ENCODE assay signal across 8 cellular contexts in the genomic region with DNA sequence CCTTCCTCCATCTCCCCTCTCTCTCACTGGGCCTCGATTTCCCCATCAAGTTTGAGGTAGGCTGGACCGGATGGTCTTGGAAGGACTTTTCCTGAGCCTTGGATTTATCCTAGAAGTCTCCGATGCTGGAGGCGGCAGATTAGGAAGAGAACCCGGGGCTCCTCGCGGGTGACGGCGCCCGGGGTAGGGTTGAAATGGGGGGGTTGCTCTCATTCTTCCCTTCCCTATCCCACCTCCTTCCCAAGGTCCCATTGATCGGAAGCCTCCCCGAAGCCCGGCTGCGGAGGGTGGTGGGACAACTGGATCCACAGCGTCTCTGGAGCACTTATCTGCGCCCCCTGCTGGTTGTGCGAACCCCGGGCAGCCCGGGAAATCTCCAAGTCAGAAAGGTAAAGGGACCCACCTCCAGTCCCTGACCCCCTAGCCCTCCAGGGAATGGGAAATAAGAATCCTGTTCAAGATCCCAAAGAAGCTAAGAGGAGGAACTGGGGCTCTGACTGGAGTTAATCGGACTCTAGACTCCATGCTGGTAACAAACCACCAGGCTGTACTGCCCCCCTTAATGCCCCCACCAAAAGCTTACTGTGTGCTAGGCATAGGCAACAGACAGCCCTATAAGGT. TPM values are rescaled to one million over a fixed set of nuclear protein-coding genes. Genes with fewer than 3 reads are reported as not detected.
DNase-seq lines count a peak whose midpoint lies in the region; ATAC-seq and TF ChIP-seq lines count a peak whose summit lies in the region.

No MANE protein-coding gene starts in this region.

- peaks cover 2 to 18% (median 15%) of the 10 kb centered on the region in 9 donors for H3K4me1 ChIP-seq in heart right ventricle
- peaks cover 17% of the 10 kb centered on the region for H3K4me1 ChIP-seq in upper lobe of right lung

- H3K27me3 ChIP-seq in heart right ventricle (no peaks in the 10 kb centered on the region), upper lobe of right lung (no peaks in the 10 kb centered on the region)

- intact Hi-C loops in heart right ventricle (cut with DNase I), result loop anchor here in 4 of 10 donors (2.0 to 5.0 kb wide), 3 partner anchors 38 to 78 kb away; a partner anchor contains a TSS
- intact Hi-C loops in posterior vena cava (cut with DNase I), result no loop called here
- intact Hi-C loops in upper lobe of right lung (cut with DNase I), result no loop called here

- DNase-seq in DMS79 (lab: John Stamatoyannopoulos, UW), result peak; percentile 16
- no peak for DNase-seq in SK-N-MC (ENCODE audit: low read depth, low spot score)
- DNase-seq in activated naive CD8-positive, alpha-beta T cell treated with anti-CD3 and anti-CD28 coated beads, Interleukin-2, amount 50 U/mL, for 16 hours (ENCODE audit: low read depth, low spot score), result peak; percentile 65
- DNase-seq in heart right ventricle, result peak; percentile 81 to 83
- peak; percentile 95 for DNase-seq in posterior vena cava (ENCODE audit: low spot score)
- DNase-seq in upper lobe of right lung, result peak; percentile 89

- 1% methylated on average over 20 of the region's 20 CpGs for WGBS in heart right ventricle, 2 donors

- H3K36me3 ChIP-seq in SK-N-MC (ENCODE audit: insufficient read depth, low read length) (peaks cover 11% of the 10 kb centered on the region), heart right ventricle (peaks cover 0 to 34% (median 2%) of the 10 kb centered on the region in 9 donors), upper lobe of right lung (peaks cover 5% of the 10 kb centered on the region)

- no peak overlapping the region for H3K27ac ChIP-seq in SK-N-MC
- H3K27ac ChIP-seq in heart right ventricle, result peak overlapping the region in 9 of 10 donors; percentile 74 to 94 (median 89)
- H3K27ac ChIP-seq in upper lobe of right lung, result peak overlapping the region; percentile 95

- H3K9me3 ChIP-seq in SK-N-MC (ENCODE audit: low read depth, low read length), result no peaks in the 10 kb centered on the region
- no peaks in the 10 kb centered on the region for H3K9me3 ChIP-seq in heart right ventricle
- no peaks in the 10 kb centered on the region for H3K9me3 ChIP-seq in upper lobe of right lung

- peak overlapping the region; percentile 83 for H3K4me3 ChIP-seq in SK-N-MC
- peak overlapping the region; percentile 65 to 96 (median 72) for H3K4me3 ChIP-seq in heart right ventricle
- H3K4me3 ChIP-seq in upper lobe of right lung, result peak overlapping the region; percentile 88

- TF ChIP-seq CTCF in LNCAP (IDR thresholded peaks at IDR 0.05) (peak; percentile 66), heart right ventricle (IDR thresholded peaks at IDR 0.05) (peak; percentile 70 to 94 (median 89)), upper lobe of right lung (IDR thresholded peaks at IDR 0.05) (peak; percentile 93)

- H3K9ac ChIP-seq in SK-N-MC (ENCODE audit: insufficient read length), result peak overlapping the region; percentile 82

- ATAC-seq in heart right ventricle (peak in 4 of 8 donors; percentile 2 to 23 (median 19)), upper lobe of right lung (peak; percentile 38), GM19397 (IDR thresholded peaks at IDR 0.05; ENCODE audit: unreplicated experiment) (no peak)

RNA-seq across cellular contexts. Expression of a gene that starts 0.8 kb away (rescaled TPM):
- total RNA-seq in heart right ventricle, result 1 to 10 TPM; 1.8 to 3.5 (median 2.4) TPM
- polyA plus RNA-seq in heart right ventricle, result 1 to 10 TPM; 4.1 to 4.5 TPM
- 1 to 10 TPM; 3.1 to 4.5 TPM for total RNA-seq in posterior vena cava
- total RNA-seq in upper lobe of right lung, result 7.0 TPM

RNA-seq across cellular contexts. Expression of a gene that starts 1.5 kb away (rescaled TPM):
- total RNA-seq in heart right ventricle, result 100 to 1,000 TPM; 216 to 268 (median 240) TPM
- 100 to 1,000 TPM; 316 to 464 TPM for polyA plus RNA-seq in heart right ventricle
- 100 to 1,000 TPM; 244 to 250 TPM for total RNA-seq in posterior vena cava
- total RNA-seq in upper lobe of right lung, result 188 TPM

RNA-seq across cellular contexts. Expression of a gene that starts 25.3 kb away (rescaled TPM):
- 1 to 10 TPM; 2.4 to 7.8 (median 4.4) TPM for total RNA-seq in heart right ventricle
- 10 to 100 TPM in 1 of 2 donors, 1 to 10 TPM in 1; 2.4 to 16.6 TPM for polyA plus RNA-seq in heart right ventricle
- under 1 TPM in 1 of 2 donors, not detected in 1; 0.38 TPM for total RNA-seq in posterior vena cava
- total RNA-seq in upper lobe of right lung, result 4.8 TPM

RNA-seq across cellular contexts. Expression of a gene that starts 37.4 kb away (rescaled TPM):
- total RNA-seq in heart right ventricle (10 to 100 TPM in 2 of 10 donors, 1 to 10 TPM in 8; 5.2 to 13.5 (median 9.1) TPM), posterior vena cava (10 to 100 TPM; 11.2 to 12.3 TPM), upper lobe of right lung (16.5 TPM)
- polyA plus RNA-seq in heart right ventricle, result 10 to 100 TPM in 1 of 2 donors, 1 to 10 TPM in 1; 5.3 to 11.4 TPM

RNA-seq across cellular contexts. Expression of a gene that starts 40.0 kb away (rescaled TPM):
- total RNA-seq in heart right ventricle (not detected), posterior vena cava (not detected), upper lobe of right lung (not detected)
- not detected for polyA plus RNA-seq in heart right ventricle
